In genomic region chr6:111650049-111650448, GRCh38 we compare ENCODE assay signal across 1 cellular context.
TF ChIP-seq lines count a peak whose summit lies in the region.

No MANE protein-coding gene starts in this region.

TF ChIP-seq in HepG2, 621 proteins besides CTCF, POLR2A, EP300 and RAD21:
- TF ChIP-seq TFDP2 (CRISPR knock-in tag; IDR thresholded peaks at IDR 0.05) (no peak), NFE2L2 (IDR thresholded peaks at IDR 0.05; ENCODE audit: low read length) (peak; percentile 61)
